12 cellular contexts compared by ENCODE assay signal in the genomic region with DNA sequence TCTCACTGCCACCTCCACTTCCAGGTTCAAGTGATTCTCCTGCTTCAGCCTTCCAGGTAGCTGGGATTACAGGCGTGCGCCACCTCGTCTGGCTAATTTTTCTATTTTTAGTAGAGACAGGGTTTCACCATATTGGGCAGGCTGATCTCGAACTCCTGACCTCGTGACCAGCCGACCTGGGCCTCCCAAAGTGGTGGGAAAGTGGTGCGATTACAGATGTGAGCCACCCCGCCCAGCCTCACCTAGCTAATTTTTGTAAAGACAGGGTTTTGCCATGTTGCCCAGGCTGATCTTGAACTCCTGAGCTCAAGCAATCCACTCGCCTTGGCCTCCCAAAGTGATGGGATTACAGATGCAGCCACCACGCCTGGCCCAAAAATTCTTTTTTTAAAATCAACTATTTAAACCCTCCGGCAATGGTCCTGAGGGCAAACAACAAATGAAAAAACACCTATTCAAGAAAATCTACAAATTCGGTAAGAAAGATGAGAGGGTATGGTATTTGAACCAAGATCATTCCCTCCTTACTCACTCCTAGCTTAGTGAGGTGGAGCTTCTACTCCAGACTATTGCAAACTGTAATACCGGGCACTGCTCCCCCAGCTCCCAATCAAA. TPM values are rescaled to one million over a fixed set of nuclear protein-coding genes. Genes with fewer than 3 reads are reported as not detected.
DNase-seq lines count a peak whose midpoint lies in the region; ATAC-seq and TF ChIP-seq lines count a peak whose summit lies in the region.
"Had no signal": no experiment of that assay in that cellular context is flagged by ENCODE, and none has a peak within 500 bp of the region (broad histone marks: within the 10 kb centered on the region; RNA-seq: fewer than 3 reads in every experiment).

No MANE protein-coding gene starts in this region.

- no peak for DNase-seq in activated naive CD4-positive, alpha-beta T cell treated with anti-CD3 and anti-CD28 coated beads, Interleukin-2, amount 10 ng/mL, durations not matched to agents 7 days and 5 days
- DNase-seq in activated naive CD4-positive, alpha-beta T cell treated with Interleukin-2 at 50 U/mL for 16 hours: no peak
- no peak for DNase-seq in T-cell
- DNase-seq in fibroblast of lung (ENCODE audit: low read depth in 2 of 2): no peak
- DNase-seq in thoracic aorta (ENCODE audit: low spot score): no peak
- DNase-seq in NK-92 treated with Interleukin-12 subunit alpha and Interleukin-12 subunit beta, amount 100 ng/mL, for 24 hours (lab: John Stamatoyannopoulos, UW): no peak
- DNase-seq in left cardiac atrium: no peak
- no peak for DNase-seq in NCI-H1436 (lab: John Stamatoyannopoulos, UW)
- DNase-seq: anterior cingulate cortex, NCI-H510A treated with DMSO at 0.1 percent for 48 hours, stomach had no signal

- peak overlapping the region; percentile 95 for H3K4me3 Mint-ChIP-seq in activated naive CD4-positive, alpha-beta T cell treated with anti-CD3 and anti-CD28 coated beads, Interleukin-2, amount 10 ng/mL, durations not matched to agents 7 days and 5 days
- peak overlapping the region; percentile 89 to 95 (median 91) for H3K4me3 Mint-ChIP-seq in T-cell

- no peaks in the 10 kb centered on the region for H4K20me1 ChIP-seq in fibroblast of lung (ENCODE audit: control insufficient read depth, extremely low read depth, insufficient read depth, low read length)

- H3K79me2 ChIP-seq in fibroblast of lung (ENCODE audit: control insufficient read depth, insufficient read depth, low read length): peaks cover 64% of the 10 kb centered on the region

- no peaks in the 10 kb centered on the region for H3K27me3 ChIP-seq in fibroblast of lung (ENCODE audit: control insufficient read depth, insufficient read depth, low read length)
- H3K27me3 ChIP-seq in thoracic aorta (replicated peaks; ENCODE audit: insufficient read depth): no peaks in the 10 kb centered on the region
- H3K27me3 ChIP-seq: stomach had no signal

- CTCF ChIA-PET in activated naive CD4-positive, alpha-beta T cell treated with anti-CD3 and anti-CD28 coated beads, Interleukin-2, amount 10 ng/mL, durations not matched to agents 7 days and 5 days (lab: Charles Lee): interaction anchor here (0.8 to 2.0 kb wide), 9 partner anchors 10 to 483 kb away, joined by 3 to 9 read pairs (median 4); no protein-coding TSS in a partner anchor
- CTCF ChIA-PET in T-cell (lab: Charles Lee): interaction anchor here in 1 of 2 donors (1.2 to 2.4 kb wide), 4 partner anchors 10 to 31 kb away, joined by 4 to 9 read pairs (median 6); no protein-coding TSS in a partner anchor

- H3K9ac ChIP-seq in fibroblast of lung (ENCODE audit: insufficient read depth, low read length): no peak overlapping the region

- H3K27ac ChIP-seq in fibroblast of lung (ENCODE audit: insufficient read depth, low read length) (no peak overlapping the region), thoracic aorta (no peak overlapping the region)
- H3K27ac ChIP-seq: C4-2B had no signal

- peaks cover 25% of the 10 kb centered on the region for H3K36me3 Mint-ChIP-seq in activated naive CD4-positive, alpha-beta T cell treated with anti-CD3 and anti-CD28 coated beads, Interleukin-2, amount 10 ng/mL, durations not matched to agents 7 days and 5 days
- H3K36me3 Mint-ChIP-seq in T-cell: peaks cover 12% of the 10 kb centered on the region

- H3K9me3 Mint-ChIP-seq in activated naive CD4-positive, alpha-beta T cell treated with anti-CD3 and anti-CD28 coated beads, Interleukin-2, amount 10 ng/mL, durations not matched to agents 7 days and 5 days: no peaks in the 10 kb centered on the region
- H3K9me3 Mint-ChIP-seq in T-cell: no peaks in the 10 kb centered on the region

- H3K36me3 ChIP-seq in fibroblast of lung (ENCODE audit: control insufficient read depth, insufficient read depth, low read length) (no peaks in the 10 kb centered on the region), thoracic aorta (no peaks in the 10 kb centered on the region)
- H3K36me3 ChIP-seq: stomach had no signal

- no peak overlapping the region for H2AFZ ChIP-seq in fibroblast of lung (ENCODE audit: low read length)

- H3K9me3 ChIP-seq in fibroblast of lung (ENCODE audit: control insufficient read depth, insufficient read depth, low read depth, low read length) (no peaks in the 10 kb centered on the region), thoracic aorta (no peaks in the 10 kb centered on the region)
- H3K9me3 ChIP-seq: stomach had no signal

- H3K4me1 Mint-ChIP-seq in activated naive CD4-positive, alpha-beta T cell treated with anti-CD3 and anti-CD28 coated beads, Interleukin-2, amount 10 ng/mL, durations not matched to agents 7 days and 5 days: peaks cover 36% of the 10 kb centered on the region
- H3K4me1 Mint-ChIP-seq in T-cell: peaks cover 32 to 43% (median 39%) of the 10 kb centered on the region in 3 donors

- H3K4me3 ChIP-seq in fibroblast of lung (replicated peaks in 1 of 4; ENCODE audit: control extremely low read depth in 1 of 4, insufficient read depth in 1 of 4, low read depth in 3 of 4, low read length in 4 of 4) (peak overlapping the region; percentile 63 to 95 (median 90)), thoracic aorta (peak overlapping the region; percentile 99)

- peak overlapping the region; percentile 98 for H3K4me2 ChIP-seq in fibroblast of lung (ENCODE audit: extremely low read depth, insufficient read depth, low read length)

- POLR2A ChIA-PET in T-cell (lab: Charles Lee): interaction anchor here in 1 of 2 donors (0.6 to 0.7 kb wide), 3 partner anchors 41 to 829 kb away, joined by 5 to 7 read pairs (median 6); no protein-coding TSS in a partner anchor

- peak overlapping the region; percentile 98 for H3K27ac Mint-ChIP-seq in activated naive CD4-positive, alpha-beta T cell treated with anti-CD3 and anti-CD28 coated beads, Interleukin-2, amount 10 ng/mL, durations not matched to agents 7 days and 5 days
- no peak overlapping the region for H3K27ac Mint-ChIP-seq in T-cell

- intact Hi-C loops in left cardiac atrium (cut with DNase I): no loop called here

- H3K4me1 ChIP-seq in fibroblast of lung (ENCODE audit: control insufficient read depth, extremely low read depth, insufficient read depth, low read length) (peaks cover 4% of the 10 kb centered on the region), thoracic aorta (ENCODE audit: control insufficient read depth in 1 of 2, low read depth in 2 of 2) (peaks cover 7 to 21% of the 10 kb centered on the region in 2 donors)

- TF ChIP-seq CTCF in fibroblast of lung (conservative IDR thresholded peaks at IDR 0.05 in 1 of 2, IDR thresholded peaks at IDR 0.05 in 1 of 2; ENCODE audit: low read depth in 1 of 2, low read length in 2 of 2): no peak
- no peak for TF ChIP-seq CTCF in thoracic aorta (IDR thresholded peaks at IDR 0.05)

- ATAC-seq in T-cell (replicated peaks in 1 of 4) (no peak), thoracic aorta (ENCODE audit: insufficient number of reproducible peaks, low FRiP score, low read depth) (no peak), left cardiac atrium (no peak)

- H3K27me3 Mint-ChIP-seq in activated naive CD4-positive, alpha-beta T cell treated with anti-CD3 and anti-CD28 coated beads, Interleukin-2, amount 10 ng/mL, durations not matched to agents 7 days and 5 days: no peaks in the 10 kb centered on the region
- no peaks in the 10 kb centered on the region for H3K27me3 Mint-ChIP-seq in T-cell

RNA-seq across cellular contexts. Expression of a gene that starts 1.9 kb away (rescaled TPM):
- total RNA-seq in T-cell: 10 to 100 TPM; 26.1 to 33.4 (median 31.9) TPM
- 37.0 and 55.5 TPM in 2 replicates for total RNA-seq in fibroblast of lung
- 80.9 and 108 TPM in 2 replicates for polyA plus RNA-seq in fibroblast of lung
- polyA plus RNA-seq in fibroblast of lung (2012): 48.7 and 60.3 TPM in 2 replicates
- polyA minus RNA-seq in fibroblast of lung (ENCODE audit: low replicate concordance): 131 and 171 TPM in 2 replicates
- 10 to 100 TPM; 37.1 to 41.2 TPM for total RNA-seq in thoracic aorta
- 10 to 100 TPM; 45.3 to 48.7 TPM for total RNA-seq in left cardiac atrium

RNA-seq across cellular contexts. Expression of a gene that starts 24.4 kb away (rescaled TPM):
- 10 to 100 TPM; 28.2 to 38.3 (median 32.8) TPM for total RNA-seq in T-cell
- 33.9 and 55.5 TPM in 2 replicates for total RNA-seq in fibroblast of lung
- 51.8 and 62.1 TPM in 2 replicates for polyA plus RNA-seq in fibroblast of lung
- 53.4 and 65.8 TPM in 2 replicates for polyA plus RNA-seq in fibroblast of lung (2012)
- 27.2 and 32.4 TPM in 2 replicates for polyA minus RNA-seq in fibroblast of lung (ENCODE audit: low replicate concordance)
- total RNA-seq in thoracic aorta: 1 to 10 TPM; 4.3 to 6.5 TPM
- 10 to 100 TPM; 18.1 to 19.7 TPM for total RNA-seq in left cardiac atrium

RNA-seq across cellular contexts. Expression of a gene that starts 51.8 kb away (rescaled TPM):
- total RNA-seq in T-cell (10 to 100 TPM; 36.9 to 55.4 (median 48.5) TPM), fibroblast of lung (47.8 and 52.8 TPM in 2 replicates), thoracic aorta (100 to 1,000 TPM in 1 of 2 donors, 10 to 100 TPM in 1; 39.8 to 104 TPM), left cardiac atrium (10 to 100 TPM; 35.6 to 39.9 TPM)
- polyA plus RNA-seq in fibroblast of lung: 48.5 and 60.7 TPM in 2 replicates
- 43.6 and 47.4 TPM in 2 replicates for polyA plus RNA-seq in fibroblast of lung (2012)
- polyA minus RNA-seq in fibroblast of lung (ENCODE audit: low replicate concordance): 50.1 and 73.5 TPM in 2 replicates
